18 cellular contexts compared by ENCODE assay signal in the genomic region with DNA sequence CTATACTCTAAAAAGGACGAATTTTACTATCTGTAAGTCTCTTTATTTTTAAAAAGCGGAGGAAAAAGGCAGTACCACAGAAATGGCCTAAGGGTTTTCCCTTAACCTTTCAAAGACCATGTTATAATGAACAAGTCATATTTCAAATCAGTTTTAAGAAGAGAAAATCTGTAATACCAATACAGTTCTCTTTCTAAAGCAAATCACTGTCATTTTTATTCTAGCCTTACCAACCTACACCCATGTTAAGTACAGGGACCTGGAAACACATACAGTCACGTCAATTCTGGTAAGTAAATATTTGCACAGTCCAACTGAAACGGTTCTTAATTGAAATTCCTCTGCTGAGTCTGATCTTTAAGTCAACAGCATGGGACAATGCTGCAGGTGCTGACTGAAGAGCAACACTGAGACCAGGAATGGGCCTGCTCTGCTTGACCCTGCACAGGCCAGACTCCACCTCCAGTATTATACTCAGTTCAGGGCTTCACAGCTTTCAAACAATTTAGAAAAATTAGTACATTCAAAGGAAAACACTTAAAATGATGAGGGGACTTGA. TPM values are rescaled to one million over a fixed set of nuclear protein-coding genes. Genes with fewer than 3 reads are reported as not detected.
DNase-seq lines count a peak whose midpoint lies in the region; ATAC-seq, FAIRE-seq and TF ChIP-seq lines count a peak whose summit lies in the region.
"Had no signal": no experiment of that assay in that cellular context is flagged by ENCODE, and none has a peak within 500 bp of the region (broad histone marks: within the 10 kb centered on the region; RNA-seq: fewer than 3 reads in every experiment).

No MANE protein-coding gene starts in this region.

- 68% methylated on average over 4 of the region's 4 CpGs for WGBS in K562 (ENCODE audit: insufficient coverage, low coverage, missing lambda C conversion rate)

- no peak overlapping the region for H3K4me2 ChIP-seq in K562 (ENCODE audit: insufficient read depth, low read length)
- H3K4me2 ChIP-seq: GM23338 had no signal

- H3K4me3 ChIP-seq in K562, result no peak overlapping the region
- H3K4me3 ChIP-seq in A673 (ENCODE audit: low read depth, low read length, poor library complexity, severe bottlenecking), result no peak overlapping the region
- H3K4me3 ChIP-seq: coronary artery, gastroesophageal sphincter, GM23338, sigmoid colon, testis had no signal

- no peak overlapping the region for H3K9ac ChIP-seq in K562 (ENCODE audit: insufficient read depth in 1 of 2, low read depth in 2 of 2, low read length in 2 of 2)

- H3K27me3 ChIP-seq in K562 (ENCODE audit: control insufficient read depth in 2 of 2, insufficient read depth in 2 of 2, low read length in 2 of 2) (no peaks in the 10 kb centered on the region), A673 (replicated peaks; ENCODE audit: insufficient read depth, low read depth, low read length, poor library complexity) (no peaks in the 10 kb centered on the region)
- H3K27me3 ChIP-seq: gastroesophageal sphincter, sigmoid colon, testis had no signal

- CTCF ChIA-PET in K562 (lab: Yijun Ruan, JAX; ENCODE audit: low intra/inter-chr PET ratio) (no interaction called here), A673 (lab: Charles Lee) (no interaction called here)

- H3K36me3 ChIP-seq in K562 (ENCODE audit: control insufficient read depth, insufficient read depth, low read length), result peaks cover 83% of the 10 kb centered on the region
- peaks cover 38% of the 10 kb centered on the region for H3K36me3 ChIP-seq in A673 (ENCODE audit: insufficient read depth, low read length, poor library complexity, severe bottlenecking)

- FAIRE-seq in K562 (lab: Jason Lieb, UNC), result peak; percentile 60

- TF ChIP-seq EP300 in K562 (IDR thresholded peaks at IDR 0.05; ENCODE audit: low read length), result no peak

- no peak overlapping the region for H3K4me3 Mint-ChIP-seq in progenitor cell of endocrine pancreas (ENCODE audit: low read depth)
- H3K4me3 Mint-ChIP-seq: activated CD8-positive, alpha-beta memory T cell treated with anti-CD3 and anti-CD28 coated beads, Interleukin-2, amount 10 ng/mL, durations not matched to agents 7 days and 5 days; GM23338 had no signal

- H3K9me3 Mint-ChIP-seq in progenitor cell of endocrine pancreas (ENCODE audit: low read depth), result no peaks in the 10 kb centered on the region
- H3K9me3 Mint-ChIP-seq: GM23338 had no signal

- no peak for TF ChIP-seq POLR2A in K562 (conservative IDR thresholded peaks at IDR 0.05)

- H2AFZ ChIP-seq in K562 (ENCODE audit: low read depth, low read length), result no peak overlapping the region
- H2AFZ ChIP-seq: GM23338 had no signal

- H3K4me1 ChIP-seq in K562 (replicated peaks in 1 of 2; ENCODE audit: control insufficient read depth in 2 of 2, insufficient read depth in 2 of 2, low read length in 2 of 2), result no peaks in the 10 kb centered on the region; a peak in 1 of 5 replicates
- no peaks in the 10 kb centered on the region for H3K4me1 ChIP-seq in A673 (ENCODE audit: insufficient read depth, low read length, poor library complexity, severe bottlenecking)
- H3K4me1 ChIP-seq: gastroesophageal sphincter, sigmoid colon, testis had no signal

- no peaks in the 10 kb centered on the region for H3K79me2 ChIP-seq in K562 (ENCODE audit: control insufficient read depth, insufficient read depth, low read length)

- POLR2A ChIA-PET in K562 (lab: Yijun Ruan, JAX) (interaction anchor here (0.6 to 2.7 kb wide), 5 partner anchors 10 to 353 kb away, joined by 3 to 5 read pairs (median 4); no protein-coding TSS in a partner anchor), A673 (lab: Charles Lee; ENCODE audit: low non-redundant PET) (no interaction called here)

- no peaks in the 10 kb centered on the region for H3K27me3 Mint-ChIP-seq in progenitor cell of endocrine pancreas
- H3K27me3 Mint-ChIP-seq: activated CD8-positive, alpha-beta memory T cell treated with anti-CD3 and anti-CD28 coated beads, Interleukin-2, amount 10 ng/mL, durations not matched to agents 7 days and 5 days had no signal

- intact Hi-C loops in K562 (cut with micrococcal nuclease), result no loop called here
- intact Hi-C loops in A673 (cut with micrococcal nuclease; ENCODE audit: unreplicated experiment), result no loop called here

- in situ Hi-C loops in K562 (cut with MboI), result no loop called here

- ATAC-seq in K562 (no peak), GM21528 (IDR thresholded peaks at IDR 0.05; ENCODE audit: low FRiP score, unreplicated experiment) (no peak), GM18867 (IDR thresholded peaks at IDR 0.05; ENCODE audit: unreplicated experiment) (no peak)
- ATAC-seq: activated CD8-positive, alpha-beta memory T cell treated with anti-CD3 and anti-CD28 coated beads, Interleukin-2, amount 10 ng/mL, durations not matched to agents 7 days and 5 days; gastroesophageal sphincter; GM23338 had no signal

- H3K9me3 ChIP-seq in K562 (replicated peaks; ENCODE audit: control insufficient read depth, insufficient read depth, low read depth, low read length), result no peaks in the 10 kb centered on the region
- H3K9me3 ChIP-seq in A673 (ENCODE audit: low read depth, low read length, poor library complexity, severe bottlenecking), result no peaks in the 10 kb centered on the region
- H3K9me3 ChIP-seq: gastroesophageal sphincter, sigmoid colon, testis had no signal

- peaks cover 26% of the 10 kb centered on the region for H3K36me3 Mint-ChIP-seq in progenitor cell of endocrine pancreas (ENCODE audit: insufficient read depth)

- H3K27ac ChIP-seq in K562 (ENCODE audit: extremely low read depth, low read depth, low read length) (no peak overlapping the region), A673 (ENCODE audit: low read depth, low read length, poor library complexity, severe bottlenecking) (no peak overlapping the region)
- H3K27ac ChIP-seq: coronary artery, gastroesophageal sphincter, sigmoid colon, testis had no signal

- H3K4me1 Mint-ChIP-seq in progenitor cell of endocrine pancreas (ENCODE audit: low read depth), result peaks cover 18% of the 10 kb centered on the region
- H3K4me1 Mint-ChIP-seq: GM23338 had no signal

- peak overlapping the region; percentile 91 for H3K27ac Mint-ChIP-seq in progenitor cell of endocrine pancreas
- H3K27ac Mint-ChIP-seq: activated CD8-positive, alpha-beta memory T cell treated with anti-CD3 and anti-CD28 coated beads, Interleukin-2, amount 10 ng/mL, durations not matched to agents 7 days and 5 days; GM23338 had no signal

- BruUV-seq in K562 (replicated peaks; lab: Mats Ljungman, UMichigan), result no TSS peak
- BruUV-seq in A673 (replicated peaks; lab: Mats Ljungman, UMichigan), result no TSS peak

- no peaks in the 10 kb centered on the region for H3K9me1 ChIP-seq in K562 (ENCODE audit: control insufficient read depth, insufficient read depth, low read length)

- TF ChIP-seq RAD21 in K562 (CRISPR knock-in tag; conservative IDR thresholded peaks at IDR 0.05 in 1 of 2, IDR thresholded peaks at IDR 0.05 in 1 of 2), result no peak

- TF ChIP-seq CTCF in K562 (IDR thresholded peaks at IDR 0.05 in 2 of 3, conservative IDR thresholded peaks at IDR 0.05 in 1 of 3; ENCODE audit: insufficient read depth in 2 of 3, low read depth in 1 of 3, low read length in 3 of 3) (no peak), progenitor cell of endocrine pancreas (IDR thresholded peaks at IDR 0.05; ENCODE audit: unreplicated experiment) (no peak), A673 (conservative IDR thresholded peaks at IDR 0.05; ENCODE audit: low read depth, low read length) (no peak)

- H4K20me1 ChIP-seq in K562 (replicated peaks; ENCODE audit: control insufficient read depth, insufficient read depth, low read length), result no peaks in the 10 kb centered on the region

- DNase-seq in DMS53 treated with DMSO at 0.1 percent for 48 hours (lab: John Stamatoyannopoulos, UW; ENCODE audit: unreplicated experiment) (peak; percentile 91), NCI-H2029 treated with DMSO at 0.1 percent for 48 hours (lab: John Stamatoyannopoulos, UW) (peak; percentile 61), K562 (ENCODE audit: extremely low read depth in 1 of 4, low spot score in 3 of 4) (no peak), progenitor cell of endocrine pancreas (ENCODE audit: low spot score, unreplicated experiment) (no peak), A673 (ENCODE audit: low spot score) (no peak)
- DNase-seq: activated CD8-positive, alpha-beta memory T cell treated with anti-CD3 and anti-CD28 coated beads, Interleukin-2, amount 10 ng/mL, durations not matched to agents 7 days and 5 days; anterior cingulate cortex; C1 segment of cervical spinal cord; NCI-H2081 treated with DMSO at 0.1 percent for 48 hours; sigmoid colon; stimulated activated CD4-positive, alpha-beta T cell treated with anti-CD3 and anti-CD28 coated beads, Interleukin-4, amount 100 ng/mL, for 1 hour; testis had no signal

RNA-seq across cellular contexts. Expression of a gene that starts 20.2 kb away (rescaled TPM):
- total RNA-seq in K562 (2011; cell fraction: chromatin; rRNA removed; ENCODE audit: low replicate concordance), result 203 and 232 TPM in 2 replicates
- total RNA-seq in K562 (2011; cell fraction: nucleolus; rRNA removed), result 178 and 187 TPM in 2 replicates
- total RNA-seq in K562 (2011; cell fraction: nucleoplasm; rRNA removed), result 182 and 207 TPM in 2 replicates
- total RNA-seq in K562 (2014; rRNA removed) (43.8 and 50.9 TPM in 2 replicates), K562 (2014; rRNA removed; fragmentation: Illumina TruSeq; extraction: Trizol) (31.7 and 32.0 TPM in 2 replicates), K562 (2015; rRNA removed; fragmentation: Illumina TruSeq; extraction: Trizol) (35.7 and 40.3 TPM in 2 replicates), K562 (2021) (46.6 and 53.9 TPM in 2 replicates), progenitor cell of endocrine pancreas (94.7 and 98.9 TPM in 2 replicates), A673 (2021) (76.9 and 82.0 TPM in 2 replicates)
- polyA plus RNA-seq in K562 (2011; rRNA removed) (47.5 and 57.6 TPM in 2 replicates), K562 (2014; fragmentation: Illumina TruSeq; extraction: Trizol) (47.5 and 50.6 TPM in 2 replicates), K562 (2014; fragmentation: Nextera tagmentation; extraction: Ambion mirVana) (1 to 10 TPM; 2.8 to 4.3 TPM), K562 (2014; rRNA removed) (47.3 and 52.6 TPM in 2 replicates)
- polyA plus RNA-seq in K562 (2011; cell fraction: cytosol; rRNA removed), result 34.2 and 40.0 TPM in 2 replicates
- 123 and 127 TPM in 2 replicates for polyA plus RNA-seq in K562 (2011; cell fraction: nucleus; rRNA removed)
- 53.2 and 68.8 TPM in 2 replicates for polyA plus RNA-seq in K562 (2012)
- polyA minus RNA-seq in K562 (2011; rRNA and poly(A)+ RNA removed), result 74.1 and 90.4 TPM in 2 replicates
- polyA minus RNA-seq in K562 (2011; cell fraction: cytosol; rRNA and poly(A)+ RNA removed), result 38.7 and 55.3 TPM in 2 replicates
- 101 and 126 TPM in 2 replicates for polyA minus RNA-seq in K562 (2011; cell fraction: nucleus; rRNA and poly(A)+ RNA removed)

RNA-seq across cellular contexts. Expression of a gene that starts 48.5 kb away (rescaled TPM):
- total RNA-seq in K562 (2011; cell fraction: chromatin; rRNA removed; ENCODE audit: low replicate concordance), result 41.6 and 67.8 TPM in 2 replicates
- total RNA-seq in K562 (2011; cell fraction: nucleolus; rRNA removed), result 17.2 and 22.9 TPM in 2 replicates
- 32.9 and 33.4 TPM in 2 replicates for total RNA-seq in K562 (2011; cell fraction: nucleoplasm; rRNA removed)
- total RNA-seq in K562 (2014; rRNA removed) (19.7 and 20.5 TPM in 2 replicates), K562 (2014; rRNA removed; fragmentation: Illumina TruSeq; extraction: Trizol) (31.5 and 36.4 TPM in 2 replicates), K562 (2015; rRNA removed; fragmentation: Illumina TruSeq; extraction: Trizol) (38.6 and 39.9 TPM in 2 replicates), K562 (2021) (26.4 and 27.7 TPM in 2 replicates), progenitor cell of endocrine pancreas (43.8 and 47.7 TPM in 2 replicates), A673 (2021) (45.6 and 46.7 TPM in 2 replicates)
- polyA plus RNA-seq in K562 (2011; rRNA removed) (41.2 and 45.7 TPM in 2 replicates), K562 (2014; fragmentation: Illumina TruSeq; extraction: Trizol) (24.1 and 26.9 TPM in 2 replicates), K562 (2014; fragmentation: Nextera tagmentation; extraction: Ambion mirVana) (10 to 100 TPM; 14.8 to 16.3 TPM), K562 (2014; rRNA removed) (25.8 and 31.0 TPM in 2 replicates)
- 14.2 and 29.2 TPM in 2 replicates for polyA plus RNA-seq in K562 (2011; cell fraction: cytosol; rRNA removed)
- polyA plus RNA-seq in K562 (2011; cell fraction: nucleus; rRNA removed), result 21.6 and 41.6 TPM in 2 replicates
- 30.0 and 50.6 TPM in 2 replicates for polyA plus RNA-seq in K562 (2012)
- polyA minus RNA-seq in K562 (2011; rRNA and poly(A)+ RNA removed), result 44.1 and 45.6 TPM in 2 replicates
- 13.4 and 18.9 TPM in 2 replicates for polyA minus RNA-seq in K562 (2011; cell fraction: cytosol; rRNA and poly(A)+ RNA removed)
- 8.1 and 13.8 TPM in 2 replicates for polyA minus RNA-seq in K562 (2011; cell fraction: nucleus; rRNA and poly(A)+ RNA removed)

RNA-seq across cellular contexts. Expression of a gene that starts 48.6 kb away (rescaled TPM):
- total RNA-seq in K562 (2011; cell fraction: chromatin; rRNA removed; ENCODE audit: low replicate concordance), result not detected in 2 replicates
- total RNA-seq in K562 (2011; cell fraction: nucleolus; rRNA removed), result not detected in 2 replicates
- not detected in 2 replicates for total RNA-seq in K562 (2011; cell fraction: nucleoplasm; rRNA removed)
- total RNA-seq in K562 (2014; rRNA removed) (not detected in 2 replicates), K562 (2014; rRNA removed; fragmentation: Illumina TruSeq; extraction: Trizol) (not detected in 2 replicates), K562 (2015; rRNA removed; fragmentation: Illumina TruSeq; extraction: Trizol) (not detected in 2 replicates), K562 (2021) (not detected in 2 replicates), progenitor cell of endocrine pancreas (1.4 and 1.8 TPM in 2 replicates), A673 (2021) (not detected in 2 replicates)
- polyA plus RNA-seq in K562 (2011; rRNA removed) (not detected in 2 replicates), K562 (2014; fragmentation: Illumina TruSeq; extraction: Trizol) (not detected in 2 replicates), K562 (2014; fragmentation: Nextera tagmentation; extraction: Ambion mirVana) (not detected), K562 (2014; rRNA removed) (0.01 and 0.23 TPM in 2 replicates)
- polyA plus RNA-seq in K562 (2011; cell fraction: cytosol; rRNA removed), result 0.03 TPM in 1 of 2 replicates, not detected in the other
- polyA plus RNA-seq in K562 (2011; cell fraction: nucleus; rRNA removed), result 0.04 and 0.20 TPM in 2 replicates
- polyA plus RNA-seq in K562 (2012), result 0.14 and 0.18 TPM in 2 replicates
- not detected in 2 replicates for polyA minus RNA-seq in K562 (2011; rRNA and poly(A)+ RNA removed)
- polyA minus RNA-seq in K562 (2011; cell fraction: cytosol; rRNA and poly(A)+ RNA removed), result not detected in 2 replicates
- not detected in 2 replicates for polyA minus RNA-seq in K562 (2011; cell fraction: nucleus; rRNA and poly(A)+ RNA removed)
- total RNA-seq: activated CD8-positive, alpha-beta memory T cell treated with anti-CD3 and anti-CD28 coated beads, Interleukin-2, amount 10 ng/mL, durations not matched to agents 7 days and 5 days; LHCN-M2 had no signal

RNA-seq across cellular contexts. Expression of a gene that starts 53.9 kb away (rescaled TPM):
- total RNA-seq in K562 (2011; cell fraction: chromatin; rRNA removed; ENCODE audit: low replicate concordance), result not detected in 2 replicates
- not detected in 2 replicates for total RNA-seq in K562 (2011; cell fraction: nucleolus; rRNA removed)
- not detected in 2 replicates for total RNA-seq in K562 (2011; cell fraction: nucleoplasm; rRNA removed)
- total RNA-seq in K562 (2014; rRNA removed), result not detected in 2 replicates
- total RNA-seq in K562 (2014; rRNA removed; fragmentation: Illumina TruSeq; extraction: Trizol), result not detected in 2 replicates
- not detected in 2 replicates for total RNA-seq in K562 (2015; rRNA removed; fragmentation: Illumina TruSeq; extraction: Trizol)
- not detected in 2 replicates for total RNA-seq in K562 (2021)
- polyA plus RNA-seq in K562 (2011; rRNA removed), result not detected in 2 replicates
- not detected in 2 replicates for polyA plus RNA-seq in K562 (2011; cell fraction: cytosol; rRNA removed)
- polyA plus RNA-seq in K562 (2011; cell fraction: nucleus; rRNA removed), result not detected in 2 replicates
- not detected in 2 replicates for polyA plus RNA-seq in K562 (2012)
- polyA plus RNA-seq in K562 (2014; fragmentation: Illumina TruSeq; extraction: Trizol), result not detected in 2 replicates
- not detected for polyA plus RNA-seq in K562 (2014; fragmentation: Nextera tagmentation; extraction: Ambion mirVana)
- 0.28 TPM in 1 of 2 replicates, not detected in the other for polyA plus RNA-seq in K562 (2014; rRNA removed)
- polyA minus RNA-seq in K562 (2011; rRNA and poly(A)+ RNA removed), result not detected in 2 replicates
- not detected in 2 replicates for polyA minus RNA-seq in K562 (2011; cell fraction: cytosol; rRNA and poly(A)+ RNA removed)
- polyA minus RNA-seq in K562 (2011; cell fraction: nucleus; rRNA and poly(A)+ RNA removed), result not detected in 2 replicates
- total RNA-seq in progenitor cell of endocrine pancreas, result 0.24 and 0.80 TPM in 2 replicates
- total RNA-seq in A673 (2021), result not detected in 2 replicates
- total RNA-seq: activated CD8-positive, alpha-beta memory T cell treated with anti-CD3 and anti-CD28 coated beads, Interleukin-2, amount 10 ng/mL, durations not matched to agents 7 days and 5 days; gastroesophageal sphincter; GM23338; LHCN-M2; sigmoid colon had no signal
- polyA plus RNA-seq: GM23338, sigmoid colon had no signal

Comparison
In these comparisons a context has a peak if more than half of its experiments do, and no peak if none do; other contexts are left out.
1. DNase-seq: peak in DMS53 treated with DMSO at 0.1 percent for 48 hours (single experiment) and NCI-H2029 treated with DMSO at 0.1 percent for 48 hours (single experiment); none in K562 (0 of 4), progenitor cell of endocrine pancreas (single experiment) and A673 (single experiment).